19 cellular contexts compared by ENCODE assay signal in genomic region chr10:103977204-103977603, GRCh38. TPM values are rescaled to one million over a fixed set of nuclear protein-coding genes. Genes with fewer than 3 reads are reported as not detected.
A peak's percentile ranks its signal among the peaks of the same experiment; 100 is the strongest.
DNase-seq lines count a peak whose midpoint lies in the region; ATAC-seq, FAIRE-seq and TF ChIP-seq lines count a peak whose summit lies in the region.
"Had no signal": no experiment of that assay in that cellular context is flagged by ENCODE, and none has a peak within 500 bp of the region (broad histone marks: within the 10 kb centered on the region; RNA-seq: fewer than 3 reads in every experiment).

No MANE protein-coding gene starts in this region.

- no peak for TF ChIP-seq CTCF in HepG2 (CRISPR knock-in tag; IDR thresholded peaks at IDR 0.05)
- TF ChIP-seq CTCF in right lobe of liver (IDR thresholded peaks at IDR 0.05) = no peak
- TF ChIP-seq CTCF in PC-3 (conservative IDR thresholded peaks at IDR 0.05; ENCODE audit: low read depth, low read length) = no peak
- TF ChIP-seq CTCF in K562 (IDR thresholded peaks at IDR 0.05 in 2 of 3, conservative IDR thresholded peaks at IDR 0.05 in 1 of 3; ENCODE audit: insufficient read depth in 2 of 3, low read depth in 1 of 3, low read length in 3 of 3) = no peak

- H3K9me3 ChIP-seq in HepG2 (ENCODE audit: low read length) (no peaks in the 10 kb centered on the region), right lobe of liver (no peaks in the 10 kb centered on the region), PC-3 (ENCODE audit: low read length) (no peaks in the 10 kb centered on the region), K562 (replicated peaks; ENCODE audit: control insufficient read depth, insufficient read depth, low read depth, low read length) (no peaks in the 10 kb centered on the region), right cardiac atrium (ENCODE audit: control insufficient read depth, low read length) (no peaks in the 10 kb centered on the region)

- H4K20me1 ChIP-seq in HepG2 (ENCODE audit: insufficient read depth, low read length) (no peaks in the 10 kb centered on the region; the same call in 1 of the 2 replicates), PC-3 (ENCODE audit: low read length) (peaks cover 8% of the 10 kb centered on the region; the same call in 1 of the 2 replicates), K562 (replicated peaks; ENCODE audit: control insufficient read depth, insufficient read depth, low read length) (no peaks in the 10 kb centered on the region; the same call in 1 of the 2 replicates)

- ATAC-seq in HepG2 = no peak
- no peak for ATAC-seq in right lobe of liver
- ATAC-seq in PC-3 = peak; percentile 27; the same call in 1 of the 2 replicates
- ATAC-seq in K562 = no peak; the same call in 2 of the 3 replicates
- no peak for ATAC-seq in right cardiac atrium

- H3K4me1 ChIP-seq in HepG2 (ENCODE audit: insufficient read depth, low read length) (no peaks in the 10 kb centered on the region), right lobe of liver (no peaks in the 10 kb centered on the region), PC-3 (ENCODE audit: insufficient read depth, low read length) (peaks cover 11% of the 10 kb centered on the region), K562 (replicated peaks in 1 of 2; ENCODE audit: control insufficient read depth in 2 of 2, insufficient read depth in 2 of 2, low read length in 2 of 2) (peaks cover 0 to 5% of the 10 kb centered on the region in 2 experiments; a peak in 2 of 5 replicates), right cardiac atrium (ENCODE audit: control insufficient read depth, insufficient read depth, low read length) (peaks cover 2% of the 10 kb centered on the region)
- H3K4me1 ChIP-seq: BLaER1 had no signal

- no peak overlapping the region for H3K4me3 ChIP-seq in HepG2 (replicated peaks in 1 of 3; ENCODE audit: insufficient read depth in 1 of 3, low read depth in 2 of 3, low read length in 3 of 3)
- H3K4me3 ChIP-seq in right lobe of liver = no peak overlapping the region
- no peak overlapping the region for H3K4me3 ChIP-seq in PC-3 (ENCODE audit: low read length)
- H3K4me3 ChIP-seq in K562 = no peak overlapping the region
- H3K4me3 ChIP-seq in right cardiac atrium (ENCODE audit: low read length) = no peak overlapping the region
- H3K4me3 ChIP-seq: BLaER1 had no signal

- no peak overlapping the region for H3K27ac ChIP-seq in HepG2 (ENCODE audit: extremely low read length, insufficient read depth, low read length)
- no peak overlapping the region for H3K27ac ChIP-seq in right lobe of liver
- no peak overlapping the region for H3K27ac ChIP-seq in PC-3 (ENCODE audit: low read length)
- H3K27ac ChIP-seq in K562 (ENCODE audit: extremely low read depth, low read depth, low read length) = no peak overlapping the region
- no peak overlapping the region for H3K27ac ChIP-seq in right cardiac atrium (ENCODE audit: low read length)
- H3K27ac ChIP-seq: BLaER1 had no signal

- TF ChIP-seq POLR2A in HepG2 (IDR thresholded peaks at IDR 0.05; ENCODE audit: insufficient read depth in 1 of 2, low read depth in 2 of 2, low read length in 2 of 2) = no peak
- no peak for TF ChIP-seq POLR2A in right lobe of liver (IDR thresholded peaks at IDR 0.05)
- no peak for TF ChIP-seq POLR2A in K562 (conservative IDR thresholded peaks at IDR 0.05)

- H3K27me3 ChIP-seq in HepG2 (ENCODE audit: control insufficient read depth in 1 of 2, insufficient read depth in 2 of 2, low read length in 2 of 2) (no peaks in the 10 kb centered on the region), right lobe of liver (no peaks in the 10 kb centered on the region), PC-3 (ENCODE audit: low read length) (no peaks in the 10 kb centered on the region), K562 (ENCODE audit: control insufficient read depth in 2 of 2, insufficient read depth in 2 of 2, low read length in 2 of 2) (no peaks in the 10 kb centered on the region), right cardiac atrium (ENCODE audit: control insufficient read depth, insufficient read depth) (no peaks in the 10 kb centered on the region)
- H3K27me3 ChIP-seq: BLaER1 had no signal

- CTCF ChIA-PET in HepG2 (lab: Yijun Ruan, JAX; ENCODE audit: low intra/inter-chr PET ratio, low total read pairs) (no interaction called here), PC-3 (lab: Charles Lee) (no interaction called here), K562 (lab: Yijun Ruan, JAX; ENCODE audit: low intra/inter-chr PET ratio) (interaction anchor here (0.6 kb wide), 1 partner anchor 557 kb away, joined by 5 read pairs; no protein-coding TSS in a partner anchor)

- H2AFZ ChIP-seq in HepG2 (ENCODE audit: low read length) (no peak overlapping the region), PC-3 (ENCODE audit: low read length) (no peak overlapping the region), K562 (ENCODE audit: low read depth, low read length) (no peak overlapping the region)

- BruUV-seq in HepG2 (replicated peaks; lab: Mats Ljungman, UMichigan) (no TSS peak), PC-3 (replicated peaks; lab: Mats Ljungman, UMichigan) (no TSS peak), K562 (replicated peaks; lab: Mats Ljungman, UMichigan) (TSS peak; percentile 4)

- H3F3A ChIP-seq in PC-3 (ENCODE audit: low read length, unreplicated experiment) = no peaks in the 10 kb centered on the region

- WGBS in HepG2 (ENCODE audit: low lambda C conversion rate) = 100% methylated on average over 2 of the region's 2 CpGs
- 100% methylated on average over 2 of the region's 2 CpGs for WGBS in right lobe of liver (ENCODE audit: insufficient coverage, low coverage, low lambda C conversion rate, missing lambda C conversion rate)
- WGBS in K562 (ENCODE audit: insufficient coverage, low coverage, missing lambda C conversion rate) = 100% methylated on average over 2 of the region's 2 CpGs
- WGBS in right cardiac atrium = 98% methylated on average over 2 of the region's 2 CpGs

- no peak for FAIRE-seq in HepG2 (lab: Jason Lieb, UNC)
- no peak for FAIRE-seq in K562 (lab: Jason Lieb, UNC)
- FAIRE-seq: GM12891, GM18507, H1, HTR-8/SVneo had no signal

- H3K36me3 ChIP-seq in HepG2 (replicated peaks in 1 of 2; ENCODE audit: control insufficient read depth in 1 of 2, insufficient read depth in 2 of 2, low read length in 2 of 2) (no peaks in the 10 kb centered on the region), right lobe of liver (no peaks in the 10 kb centered on the region), PC-3 (ENCODE audit: low read depth, low read length) (no peaks in the 10 kb centered on the region), K562 (ENCODE audit: control insufficient read depth, insufficient read depth, low read length) (no peaks in the 10 kb centered on the region)
- H3K36me3 ChIP-seq: BLaER1 had no signal

- TF ChIP-seq RAD21 in HepG2 (CRISPR knock-in tag; IDR thresholded peaks at IDR 0.05) (no peak), K562 (CRISPR knock-in tag; conservative IDR thresholded peaks at IDR 0.05 in 1 of 2, IDR thresholded peaks at IDR 0.05 in 1 of 2) (no peak)

- H3K79me2 ChIP-seq in HepG2 (ENCODE audit: insufficient read depth, low read length) = peaks cover 48% of the 10 kb centered on the region
- peaks cover 92% of the 10 kb centered on the region for H3K79me2 ChIP-seq in PC-3 (ENCODE audit: low read length)
- peaks cover 91% of the 10 kb centered on the region for H3K79me2 ChIP-seq in K562 (ENCODE audit: control insufficient read depth, insufficient read depth, low read length)

- POLR2A ChIA-PET in HepG2 (lab: Yijun Ruan, JAX) = no interaction called here
- POLR2A ChIA-PET in PC-3 (lab: Charles Lee; ENCODE audit: unreplicated experiment) = no interaction called here
- POLR2A ChIA-PET in K562 (lab: Yijun Ruan, JAX) = interaction anchor here (1.9 kb wide), 1 partner anchor 10 kb away, joined by 8 read pairs; the partner anchor contains the start of gene SLK

- H3K4me2 ChIP-seq in HepG2 (ENCODE audit: low read depth, low read length) (no peak overlapping the region), PC-3 (ENCODE audit: low read length) (no peak overlapping the region), K562 (ENCODE audit: insufficient read depth, low read length) (no peak overlapping the region)
- H3K4me2 ChIP-seq: BLaER1 had no signal

- H3K9me2 ChIP-seq in PC-3 (replicated peaks; ENCODE audit: low read length) = no peaks in the 10 kb centered on the region

- in situ Hi-C loops in HepG2 (cut with HindIII; ENCODE audit: extremely low pct_ligation_motif_present, low pct_unique_long_range_greater_than_20kb) = no loop called here
- in situ Hi-C loops in K562 (cut with MboI) = no loop called here

- no peaks in the 10 kb centered on the region for H3K9me1 ChIP-seq in K562 (ENCODE audit: control insufficient read depth, insufficient read depth, low read length)

- DNase-seq in HepG2 (ENCODE audit: low spot score) (no peak), right lobe of liver (no peak), PC-3 (no peak), K562 (ENCODE audit: extremely low read depth in 1 of 4, low spot score in 3 of 4) (no peak), kidney glomerular epithelial cell (lab: John Stamatoyannopoulos, UW) (no peak), right cardiac atrium (no peak), amniotic stem cell (lab: John Stamatoyannopoulos, UW) (no peak)
- DNase-seq: 8988T; CD4-positive, alpha-beta memory T cell; DMS53; DND-41; EL; H9; KG1 had no signal

- TF ChIP-seq EP300 in HepG2 (IDR thresholded peaks at IDR 0.05; ENCODE audit: low read depth in 2 of 2, low read length in 2 of 2) (no peak), HepG2 (CRISPR knock-in tag; IDR thresholded peaks at IDR 0.05; ENCODE audit: borderline replicate concordance) (no peak), K562 (IDR thresholded peaks at IDR 0.05; ENCODE audit: low read length) (no peak)

- H3K9ac ChIP-seq in HepG2 (ENCODE audit: insufficient read depth, low read depth, low read length) (no peak overlapping the region), PC-3 (ENCODE audit: low read length) (no peak overlapping the region), K562 (ENCODE audit: insufficient read depth in 1 of 2, low read depth in 2 of 2, low read length in 2 of 2) (no peak overlapping the region)
- H3K9ac ChIP-seq: BLaER1 had no signal

- intact Hi-C loops in HepG2 (cut with micrococcal nuclease; ENCODE audit: unreplicated experiment) (no loop called here), right lobe of liver (cut with DNase I) (no loop called here), PC-3 (cut with micrococcal nuclease) (no loop called here), K562 (cut with micrococcal nuclease) (no loop called here), right cardiac atrium (cut with DNase I) (no loop called here)

RNA-seq across cellular contexts. Expression of gene SLK, which starts 10.3 kb away (rescaled TPM):
- 22.8 and 35.0 TPM in 2 replicates for total RNA-seq in HepG2 (2016; rRNA removed; fragmentation: Illumina TruSeq; extraction: Trizol)
- 8.1 and 9.1 TPM in 2 replicates for total RNA-seq in HepG2 (2016; cell fraction: cytosol; rRNA removed; fragmentation: Illumina TruSeq; extraction: Trizol; ENCODE audit: low read depth)
- total RNA-seq in HepG2 (2016; cell fraction: insoluble cytoplasmic fraction; rRNA removed; fragmentation: Illumina TruSeq; extraction: Trizol) = 21.6 and 34.9 TPM in 2 replicates
- 6.4 and 7.4 TPM in 2 replicates for total RNA-seq in HepG2 (2016; cell fraction: membrane; rRNA removed; fragmentation: Illumina TruSeq; extraction: Trizol)
- 17.5 and 20.8 TPM in 2 replicates for total RNA-seq in HepG2 (2016; cell fraction: nucleus; rRNA removed; fragmentation: Illumina TruSeq; extraction: Trizol)
- polyA plus RNA-seq in HepG2 (2011; rRNA removed) = 3.4 and 3.7 TPM in 2 replicates
- 1.5 and 2.6 TPM in 2 replicates for polyA plus RNA-seq in HepG2 (2011; cell fraction: cytosol; rRNA removed)
- 2.7 and 3.1 TPM in 2 replicates for polyA plus RNA-seq in HepG2 (2011; cell fraction: nucleus; rRNA removed)
- 10.9 and 14.4 TPM in 2 replicates for polyA plus RNA-seq in HepG2 (2012)
- polyA plus RNA-seq in HepG2 (2016; cell fraction: cytosol; fragmentation: Illumina TruSeq; extraction: Trizol; ENCODE audit: low read depth) = 0.28 and 0.47 TPM in 2 replicates
- 19.7 and 21.4 TPM in 2 replicates for polyA plus RNA-seq in HepG2 (2016; cell fraction: insoluble cytoplasmic fraction; fragmentation: Illumina TruSeq; extraction: Trizol; ENCODE audit: low read depth)
- polyA plus RNA-seq in HepG2 (2016; cell fraction: membrane; fragmentation: Illumina TruSeq; extraction: Trizol; ENCODE audit: low read depth) = 1.7 and 2.0 TPM in 2 replicates
- 12.7 and 13.6 TPM in 2 replicates for polyA plus RNA-seq in HepG2 (2016; cell fraction: nucleus; fragmentation: Illumina TruSeq; extraction: Trizol; ENCODE audit: insufficient read depth, low read depth)
- 2.8 and 10.1 TPM in 2 replicates for polyA minus RNA-seq in HepG2 (2011; rRNA and poly(A)+ RNA removed; ENCODE audit: low replicate concordance)
- 10.0 and 12.9 TPM in 2 replicates for polyA minus RNA-seq in HepG2 (2011; cell fraction: cytosol; rRNA and poly(A)+ RNA removed)
- 17.9 and 21.1 TPM in 2 replicates for polyA minus RNA-seq in HepG2 (2011; cell fraction: nucleus; rRNA and poly(A)+ RNA removed)
- 10 to 100 TPM in 5 of 6 experiments, 1 to 10 TPM in 1; 7.9 to 16.3 (median 13.0) TPM for total RNA-seq in right lobe of liver
- 17.3 and 20.2 TPM in 2 replicates for total RNA-seq in PC-3 (2014; rRNA removed)
- total RNA-seq in K562 (2011; cell fraction: chromatin; rRNA removed; ENCODE audit: low replicate concordance) = 5.1 and 25.0 TPM in 2 replicates
- 3.5 and 4.9 TPM in 2 replicates for total RNA-seq in K562 (2011; cell fraction: nucleolus; rRNA removed)
- total RNA-seq in K562 (2011; cell fraction: nucleoplasm; rRNA removed) = 8.1 and 11.5 TPM in 2 replicates
- total RNA-seq in K562 (2014; rRNA removed) = 24.0 and 39.9 TPM in 2 replicates
- total RNA-seq in K562 (2014; rRNA removed; fragmentation: Illumina TruSeq; extraction: Trizol) = 40.0 and 43.5 TPM in 2 replicates
- total RNA-seq in K562 (2015; rRNA removed; fragmentation: Illumina TruSeq; extraction: Trizol) = 37.4 and 39.0 TPM in 2 replicates
- 21.6 and 23.4 TPM in 2 replicates for total RNA-seq in K562 (2021)
- polyA plus RNA-seq in K562 (2011; rRNA removed) = 10.6 and 14.9 TPM in 2 replicates
- 1.9 and 3.7 TPM in 2 replicates for polyA plus RNA-seq in K562 (2011; cell fraction: cytosol; rRNA removed)
- 5.5 and 6.3 TPM in 2 replicates for polyA plus RNA-seq in K562 (2011; cell fraction: nucleus; rRNA removed)
- polyA plus RNA-seq in K562 (2012) = 15.6 and 19.0 TPM in 2 replicates
- polyA plus RNA-seq in K562 (2014; fragmentation: Illumina TruSeq; extraction: Trizol) = 21.3 and 26.4 TPM in 2 replicates
- polyA plus RNA-seq in K562 (2014; fragmentation: Nextera tagmentation; extraction: Ambion mirVana) = 1 to 10 TPM; 8.2 to 9.2 TPM
- 12.7 and 15.5 TPM in 2 replicates for polyA plus RNA-seq in K562 (2014; rRNA removed)
- polyA minus RNA-seq in K562 (2011; rRNA and poly(A)+ RNA removed) = 32.3 and 40.0 TPM in 2 replicates
- 19.4 and 19.6 TPM in 2 replicates for polyA minus RNA-seq in K562 (2011; cell fraction: cytosol; rRNA and poly(A)+ RNA removed)
- polyA minus RNA-seq in K562 (2011; cell fraction: nucleus; rRNA and poly(A)+ RNA removed) = 6.3 and 13.2 TPM in 2 replicates
- 10 to 100 TPM; 32.8 to 40.5 (median 36.4) TPM for total RNA-seq in right cardiac atrium
- 12.7 TPM for polyA plus RNA-seq in right cardiac atrium

RNA-seq across cellular contexts. Expression of gene STN1, which starts 59.2 kb away (rescaled TPM):
- total RNA-seq in HepG2 (2016; rRNA removed; fragmentation: Illumina TruSeq; extraction: Trizol) (22.7 and 27.7 TPM in 2 replicates), right lobe of liver (10 to 100 TPM in 2 of 6 experiments, 1 to 10 TPM in 4; 6.1 to 13.3 (median 6.6) TPM), PC-3 (2014; rRNA removed) (20.0 and 33.5 TPM in 2 replicates), K562 (2014; rRNA removed) (9.2 and 10.2 TPM in 2 replicates), K562 (2014; rRNA removed; fragmentation: Illumina TruSeq; extraction: Trizol) (13.6 and 13.8 TPM in 2 replicates), K562 (2015; rRNA removed; fragmentation: Illumina TruSeq; extraction: Trizol) (13.8 and 15.3 TPM in 2 replicates), K562 (2021) (9.0 and 9.1 TPM in 2 replicates), right cardiac atrium (10 to 100 TPM; 24.3 to 26.8 (median 25.1) TPM)
- total RNA-seq in HepG2 (2016; cell fraction: cytosol; rRNA removed; fragmentation: Illumina TruSeq; extraction: Trizol; ENCODE audit: low read depth) = 24.8 and 40.6 TPM in 2 replicates
- 23.6 and 24.6 TPM in 2 replicates for total RNA-seq in HepG2 (2016; cell fraction: insoluble cytoplasmic fraction; rRNA removed; fragmentation: Illumina TruSeq; extraction: Trizol)
- total RNA-seq in HepG2 (2016; cell fraction: membrane; rRNA removed; fragmentation: Illumina TruSeq; extraction: Trizol) = 43.8 and 49.6 TPM in 2 replicates
- total RNA-seq in HepG2 (2016; cell fraction: nucleus; rRNA removed; fragmentation: Illumina TruSeq; extraction: Trizol) = 10.8 and 12.6 TPM in 2 replicates
- polyA plus RNA-seq in HepG2 (2011; rRNA removed) (17.6 and 19.9 TPM in 2 replicates), K562 (2011; rRNA removed) (19.2 and 19.6 TPM in 2 replicates), K562 (2014; fragmentation: Illumina TruSeq; extraction: Trizol) (12.4 and 14.6 TPM in 2 replicates), K562 (2014; fragmentation: Nextera tagmentation; extraction: Ambion mirVana) (10 to 100 TPM; 12.0 to 16.0 TPM), K562 (2014; rRNA removed) (11.2 and 11.6 TPM in 2 replicates), right cardiac atrium (26.8 TPM)
- 15.3 and 18.7 TPM in 2 replicates for polyA plus RNA-seq in HepG2 (2011; cell fraction: cytosol; rRNA removed)
- 7.9 and 9.7 TPM in 2 replicates for polyA plus RNA-seq in HepG2 (2011; cell fraction: nucleus; rRNA removed)
- polyA plus RNA-seq in HepG2 (2012) = 14.9 and 15.6 TPM in 2 replicates
- 29.4 and 42.1 TPM in 2 replicates for polyA plus RNA-seq in HepG2 (2016; cell fraction: cytosol; fragmentation: Illumina TruSeq; extraction: Trizol; ENCODE audit: low read depth)
- 21.3 and 22.4 TPM in 2 replicates for polyA plus RNA-seq in HepG2 (2016; cell fraction: insoluble cytoplasmic fraction; fragmentation: Illumina TruSeq; extraction: Trizol; ENCODE audit: low read depth)
- polyA plus RNA-seq in HepG2 (2016; cell fraction: membrane; fragmentation: Illumina TruSeq; extraction: Trizol; ENCODE audit: low read depth) = 32.1 and 40.0 TPM in 2 replicates
- polyA plus RNA-seq in HepG2 (2016; cell fraction: nucleus; fragmentation: Illumina TruSeq; extraction: Trizol; ENCODE audit: insufficient read depth, low read depth) = 10.7 and 14.3 TPM in 2 replicates
- 5.9 and 12.3 TPM in 2 replicates for polyA minus RNA-seq in HepG2 (2011; rRNA and poly(A)+ RNA removed; ENCODE audit: low replicate concordance)
- 6.5 and 7.4 TPM in 2 replicates for polyA minus RNA-seq in HepG2 (2011; cell fraction: cytosol; rRNA and poly(A)+ RNA removed)
- 9.8 and 14.5 TPM in 2 replicates for polyA minus RNA-seq in HepG2 (2011; cell fraction: nucleus; rRNA and poly(A)+ RNA removed)
- total RNA-seq in K562 (2011; cell fraction: chromatin; rRNA removed; ENCODE audit: low replicate concordance) = 5.1 and 6.2 TPM in 2 replicates
- 3.3 and 3.8 TPM in 2 replicates for total RNA-seq in K562 (2011; cell fraction: nucleolus; rRNA removed)
- total RNA-seq in K562 (2011; cell fraction: nucleoplasm; rRNA removed) = 4.1 and 5.1 TPM in 2 replicates
- polyA plus RNA-seq in K562 (2011; cell fraction: cytosol; rRNA removed) = 11.3 and 16.5 TPM in 2 replicates
- 7.0 and 12.2 TPM in 2 replicates for polyA plus RNA-seq in K562 (2011; cell fraction: nucleus; rRNA removed)
- 12.3 and 16.5 TPM in 2 replicates for polyA plus RNA-seq in K562 (2012)
- polyA minus RNA-seq in K562 (2011; rRNA and poly(A)+ RNA removed) = 16.5 and 19.9 TPM in 2 replicates
- polyA minus RNA-seq in K562 (2011; cell fraction: cytosol; rRNA and poly(A)+ RNA removed) = 5.0 and 6.6 TPM in 2 replicates
- 2.8 and 8.0 TPM in 2 replicates for polyA minus RNA-seq in K562 (2011; cell fraction: nucleus; rRNA and poly(A)+ RNA removed)

Comparison
In these comparisons a context has a peak if more than half of its experiments do, and no peak if none do; other contexts are left out.
1. Of the 241 proteins assayed by ChIP-seq in both HepG2 and K562: peak only in HepG2: ZNF121; only in K562: none; in both: none; in neither: 239; mixed calls (peak in some experiments, not most) for 1.